Comparison of ENCODE assay signal across 13 cellular contexts in genomic region chr2:54208364-54209240, GRCh38. TPM values are rescaled to one million over a fixed set of nuclear protein-coding genes. Genes with fewer than 3 reads are reported as not detected.
A peak's percentile ranks its signal among the peaks of the same experiment; 100 is the strongest.
DNase-seq lines count a peak whose midpoint lies in the region; ATAC-seq and TF ChIP-seq lines count a peak whose summit lies in the region.
"Had no signal": no experiment of that assay in that cellular context is flagged by ENCODE, and none has a peak within 500 bp of the region (broad histone marks: within the 10 kb centered on the region; RNA-seq: fewer than 3 reads in every experiment).

No MANE protein-coding gene starts in this region.

- ATAC-seq in heart left ventricle (peak in 3 of 4 donors; percentile 45 to 60 (median 49)), HG03097 (IDR thresholded peaks at IDR 0.05; ENCODE audit: low FRiP score, unreplicated experiment) (no peak), HG03469 (IDR thresholded peaks at IDR 0.05; ENCODE audit: unreplicated experiment) (no peak)
- ATAC-seq: mucosa of descending colon had no signal

- CTCF ChIA-PET in RWPE1 (lab: Yijun Ruan, JAX) = interaction anchor here (0.6 kb wide), 1 partner anchor 48 kb away, joined by 4 read pairs; no protein-coding TSS in a partner anchor

- peaks cover 42% of the 10 kb centered on the region for H3K4me1 ChIP-seq in adipocyte (ENCODE audit: control insufficient read depth, insufficient read depth, low read length)
- H3K4me1 ChIP-seq in heart left ventricle = peaks cover 0 to 45% (median 28%) of the 10 kb centered on the region in 12 donors

- H3K4me3 ChIP-seq in adipocyte (ENCODE audit: low read length) (peak overlapping the region; percentile 25), heart left ventricle (no peak overlapping the region)
- H3K4me3 ChIP-seq: mucosa of descending colon had no signal

- H3K27me3 ChIP-seq in adipocyte (replicated peaks; ENCODE audit: control insufficient read depth, insufficient read depth, low read length) = no peaks in the 10 kb centered on the region
- no peaks in the 10 kb centered on the region for H3K27me3 ChIP-seq in heart left ventricle

- WGBS in heart left ventricle, 4 donors = 39 to 61% (median 40%) methylated on average over 1 of the region's 1 CpG

- H3K27ac ChIP-seq in heart left ventricle = peak overlapping the region; percentile 34 to 83 (median 67)
- no peak overlapping the region for H3K27ac ChIP-seq in RWPE1

- H3K9me3 ChIP-seq in adipocyte (ENCODE audit: control insufficient read depth, low read length) (no peaks in the 10 kb centered on the region), heart left ventricle (peaks cover 0 to 6% (median 0%) of the 10 kb centered on the region in 12 donors)
- H3K9me3 ChIP-seq: mucosa of descending colon had no signal

- peak; percentile 9 for DNase-seq in Daoy (ENCODE audit: low read depth)
- DNase-seq in adipocyte (ENCODE audit: low read depth) = peak; percentile 76
- DNase-seq in heart left ventricle = peak in 2 of 5 donors; percentile 23 to 31
- peak; percentile 18 for DNase-seq in putamen (ENCODE audit: low spot score)
- no peak for DNase-seq in KG1 (lab: John Stamatoyannopoulos, UW)
- no peak for DNase-seq in RWPE1 (ENCODE audit: low spot score)
- DNase-seq: COR-L47, glutamatergic neuron, mucosa of descending colon, NCI-H524 treated with DMSO at 0.1 percent for 48 hours had no signal

- POLR2A ChIA-PET in RWPE1 (lab: Yijun Ruan, JAX; ENCODE audit: low non-redundant PET) = no interaction called here

- H3K36me3 ChIP-seq in adipocyte (ENCODE audit: control insufficient read depth, insufficient read depth, low read length, severe bottlenecking) (no peaks in the 10 kb centered on the region), heart left ventricle (no peaks in the 10 kb centered on the region)

- H3K9ac ChIP-seq in adipocyte (ENCODE audit: low read length) = peak overlapping the region; percentile 70

- intact Hi-C loops in heart left ventricle (cut with DNase I) = loop anchor here in 8 of 10 donors (2.0 to 10.0 kb wide), 13 partner anchors 58 to 496 kb away; partner anchors contain the start of gene SPTBN1 (in 2 of the 8)

- TF ChIP-seq CTCF in heart left ventricle (IDR thresholded peaks at IDR 0.05) (no peak), RWPE1 (conservative IDR thresholded peaks at IDR 0.05; ENCODE audit: low read depth) (no peak)

- TF ChIP-seq POLR2A in heart left ventricle (IDR thresholded peaks at IDR 0.05) = no peak

RNA-seq across cellular contexts. Expression of gene TSPYL6, which starts 47.4 kb away (rescaled TPM):
- total RNA-seq in Daoy (2014; rRNA removed; shearing (Covaris generic)) = not detected in 2 replicates
- total RNA-seq in heart left ventricle = under 1 TPM in 1 of 9 donors, not detected in 8; 0.12 TPM
- polyA plus RNA-seq in heart left ventricle = under 1 TPM; 0.03 to 0.08 TPM
- total RNA-seq: mucosa of descending colon had no signal
- polyA plus RNA-seq: adipose tissue had no signal

Comparison
In these comparisons a context has a peak if more than half of its experiments do, and no peak if none do; other contexts are left out.
1. DNase-seq: peak in Daoy (single experiment), adipocyte (single experiment) and putamen (single experiment); none in KG1 (single experiment) and RWPE1 (single experiment).
2. ATAC-seq: peak in heart left ventricle (3 of 4); none in HG03097 (single experiment) and HG03469 (single experiment).